ENCODE assay signal across 25 cellular contexts in the genomic region with DNA sequence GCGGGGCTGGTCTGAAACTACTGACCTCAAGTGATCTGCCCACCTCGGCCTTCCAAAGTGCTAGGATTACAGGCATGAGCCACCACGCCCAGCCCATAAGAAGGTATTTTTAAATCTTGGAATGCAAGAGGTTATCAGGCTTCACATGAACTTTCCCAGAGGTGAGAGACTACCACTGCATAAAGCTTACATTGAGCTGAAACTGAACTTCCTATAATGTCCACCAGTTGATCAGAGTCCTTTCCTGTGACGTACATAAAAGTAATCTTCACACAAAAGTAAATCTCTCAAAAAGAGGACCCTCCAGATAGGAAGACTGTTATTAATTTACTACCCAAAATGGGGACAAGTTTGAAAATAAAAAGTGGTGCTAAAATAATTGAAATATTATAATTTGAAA.
"Had no signal": no experiment of that assay in that cellular context is flagged by ENCODE, and none has a peak within 500 bp of the region (broad histone marks: within the 10 kb centered on the region; RNA-seq: fewer than 3 reads in every experiment).

No MANE protein-coding gene starts in this region.

- H3K4me3 Mint-ChIP-seq: effector memory CD8-positive, alpha-beta T cell; memory B cell; mesothelial cell of epicardium; naive B cell; natural killer cell treated with Interleukin-12 subunit alpha and Interleukin-12 subunit beta and Interleukin-15 and Interleukin-18, amount 100 ng/mL, for 72 hours; stimulated activated effector memory CD8-positive, alpha-beta T cell treated with anti-CD3 and anti-CD28 coated beads, Interleukin-12 subunit alpha, Interleukin-12 subunit beta, amount 100 ng/mL, for 72 hours had no signal

- H3K9me3 ChIP-seq: mucosa of descending colon, ovary, right lobe of liver, stomach, thyroid gland had no signal

- ATAC-seq: effector memory CD8-positive, alpha-beta T cell; left lobe of liver; mucosa of descending colon; natural killer cell treated with Interleukin-12 subunit alpha and Interleukin-12 subunit beta and Interleukin-15 and Interleukin-18, amount 100 ng/mL, for 72 hours; right lobe of liver; stimulated activated effector memory CD8-positive, alpha-beta T cell treated with anti-CD3 and anti-CD28 coated beads, Interleukin-12 subunit alpha, Interleukin-12 subunit beta, amount 100 ng/mL, for 72 hours had no signal

- H3K27ac Mint-ChIP-seq: effector memory CD8-positive, alpha-beta T cell; memory B cell; mesothelial cell of epicardium; naive B cell; natural killer cell treated with Interleukin-12 subunit alpha and Interleukin-12 subunit beta and Interleukin-15 and Interleukin-18, amount 100 ng/mL, for 72 hours; stimulated activated effector memory CD8-positive, alpha-beta T cell treated with anti-CD3 and anti-CD28 coated beads, Interleukin-12 subunit alpha, Interleukin-12 subunit beta, amount 100 ng/mL, for 72 hours had no signal

- H3K27me3 Mint-ChIP-seq: effector memory CD8-positive, alpha-beta T cell; memory B cell; naive B cell; natural killer cell treated with Interleukin-12 subunit alpha and Interleukin-12 subunit beta and Interleukin-15 and Interleukin-18, amount 100 ng/mL, for 72 hours had no signal

- H3K4me1 Mint-ChIP-seq: memory B cell; naive B cell; stimulated activated effector memory CD8-positive, alpha-beta T cell treated with anti-CD3 and anti-CD28 coated beads, Interleukin-12 subunit alpha, Interleukin-12 subunit beta, amount 100 ng/mL, for 72 hours had no signal

- DNase-seq: cortex of kidney; effector memory CD8-positive, alpha-beta T cell; head of caudate nucleus; kidney; mucosa of descending colon; naive B cell; nucleus accumbens; ovary; posterior cingulate gyrus; retina; right lobe of liver; stimulated activated CD4-positive, alpha-beta T cell treated with anti-CD3 and anti-CD28 coated beads, Interleukin-12 subunit alpha, Interleukin-12 subunit beta, amount 100 ng/mL, for 4 hours; stimulated activated CD4-positive, alpha-beta T cell treated with anti-CD3 and anti-CD28 coated beads, Interleukin-1b, Interleukin-23, amount 100 ng/mL, for 48 hours; stimulated activated CD4-positive, alpha-beta T cell treated with anti-CD3 and anti-CD28 coated beads, Interleukin-4, amount 100 ng/mL, for 1 hour; stimulated activated naive CD4-positive, alpha-beta T cell treated with Interleukin-2 at 50 U/mL for 16 hours; stomach; thyroid gland had no signal

- H3K36me3 Mint-ChIP-seq: memory B cell; mesothelial cell of epicardium; natural killer cell treated with Interleukin-12 subunit alpha and Interleukin-12 subunit beta and Interleukin-15 and Interleukin-18, amount 100 ng/mL, for 72 hours; stimulated activated effector memory CD8-positive, alpha-beta T cell treated with anti-CD3 and anti-CD28 coated beads, Interleukin-12 subunit alpha, Interleukin-12 subunit beta, amount 100 ng/mL, for 72 hours had no signal

- H3K4me3 ChIP-seq: hepatocyte, lung, mucosa of descending colon, ovary, right lobe of liver, smooth muscle cell, stomach, thyroid gland had no signal

- H3K9me3 Mint-ChIP-seq: effector memory CD8-positive, alpha-beta T cell; memory B cell; mesothelial cell of epicardium had no signal
